Comparison of ENCODE assay signal across 22 cellular contexts in the genomic region with DNA sequence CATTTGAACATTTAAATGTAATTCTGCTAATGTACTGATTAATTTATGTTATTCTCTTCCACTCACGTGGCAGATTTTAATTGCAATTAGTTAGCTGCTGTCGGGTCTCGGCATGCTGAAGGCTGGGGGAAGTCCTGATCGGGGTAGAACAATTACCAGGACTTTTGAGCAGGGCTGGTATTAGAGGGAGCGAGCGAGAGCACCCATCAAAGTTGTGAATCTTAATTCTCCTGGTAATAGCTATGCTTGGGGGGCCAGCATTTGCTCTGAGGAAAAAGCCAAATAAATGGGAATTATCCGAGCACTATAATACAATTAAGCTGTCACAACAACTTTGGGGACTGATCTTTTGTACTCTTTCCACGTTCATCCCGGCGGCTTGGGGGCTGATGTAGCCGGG.
"Had no signal": no experiment of that assay in that cellular context is flagged by ENCODE, and none has a peak within 500 bp of the region (broad histone marks: within the 10 kb centered on the region; RNA-seq: fewer than 3 reads in every experiment).

No MANE protein-coding gene starts in this region.

- H3K4me3 Mint-ChIP-seq: memory B cell; natural killer cell; stimulated activated naive CD8-positive, alpha-beta T cell treated with anti-CD3 and anti-CD28 coated beads, Interleukin-15, amount 100 ng/mL, for 72 hours had no signal

- DNase-seq: dorsolateral prefrontal cortex; effector CD4-positive, alpha-beta T cell; foreskin fibroblast; gastrocnemius medialis; head of caudate nucleus; kidney; natural killer cell; occipital lobe; ovary; right lobe of liver; small intestine; stimulated activated CD4-positive, alpha-beta T cell treated with anti-CD3 and anti-CD28 coated beads, Interleukin-15, amount 100 ng/mL, for 24 hours; stimulated activated CD4-positive, alpha-beta T cell treated with anti-CD3 and anti-CD28 coated beads, Interleukin-2, amount 100 ng/mL, for 48 hours; stimulated activated CD8-positive, alpha-beta memory T cell treated with anti-CD3 and anti-CD28 coated beads, Interleukin-4, amount 100 ng/mL, for 48 hours; stimulated activated naive CD4-positive, alpha-beta T cell; stimulated activated naive CD8-positive, alpha-beta T cell treated with anti-CD3 and anti-CD28 coated beads, Interleukin-15, amount 100 ng/mL, for 72 hours; transverse colon; upper lobe of right lung; uterus had no signal

- H3K9me3 Mint-ChIP-seq: memory B cell; natural killer cell; stimulated activated naive CD8-positive, alpha-beta T cell treated with anti-CD3 and anti-CD28 coated beads, Interleukin-15, amount 100 ng/mL, for 72 hours had no signal

- ATAC-seq: esophagus mucosa; gastrocnemius medialis; left lobe of liver; natural killer cell; right lobe of liver; stimulated activated naive CD8-positive, alpha-beta T cell treated with anti-CD3 and anti-CD28 coated beads, Interleukin-15, amount 100 ng/mL, for 72 hours; upper lobe of right lung had no signal

- H3K27ac Mint-ChIP-seq: memory B cell; natural killer cell; stimulated activated naive CD8-positive, alpha-beta T cell treated with anti-CD3 and anti-CD28 coated beads, Interleukin-15, amount 100 ng/mL, for 72 hours had no signal

- H3K4me1 Mint-ChIP-seq: memory B cell; natural killer cell; stimulated activated naive CD8-positive, alpha-beta T cell treated with anti-CD3 and anti-CD28 coated beads, Interleukin-15, amount 100 ng/mL, for 72 hours had no signal

- H3K36me3 Mint-ChIP-seq: memory B cell, natural killer cell had no signal
